9 cellular contexts compared by ENCODE assay signal in genomic region chr15:52529940-52530339, GRCh38. TPM values are rescaled to one million over a fixed set of nuclear protein-coding genes. Genes with fewer than 3 reads are reported as not detected.
A peak's percentile ranks its signal among the peaks of the same experiment; 100 is the strongest.
DNase-seq lines count a peak whose midpoint lies in the region; ATAC-seq, FAIRE-seq and TF ChIP-seq lines count a peak whose summit lies in the region.
"Had no signal": no experiment of that assay in that cellular context is flagged by ENCODE, and none has a peak within 500 bp of the region (broad histone marks: within the 10 kb centered on the region; RNA-seq: fewer than 3 reads in every experiment).

No MANE protein-coding gene starts in this region.

- CTCF ChIA-PET in activated naive CD4-positive, alpha-beta T cell treated with anti-CD3 and anti-CD28 coated beads for 36 hours (lab: Charles Lee) = no interaction called here

- 41% methylated on average over 11 of the region's 11 CpGs for WGBS in thymus

- H3K27me3 ChIP-seq in astrocyte (ENCODE audit: insufficient read depth, low read length) = peaks cover 14% of the 10 kb centered on the region
- H3K27me3 ChIP-seq in lower lobe of right lung (ENCODE audit: low read depth) = peaks cover 10% of the 10 kb centered on the region
- no peaks in the 10 kb centered on the region for H3K27me3 ChIP-seq in thymus (ENCODE audit: control insufficient read depth, insufficient read depth)

- H3K9ac ChIP-seq in astrocyte (ENCODE audit: low read length) = no peak overlapping the region

- peak overlapping the region; percentile 47 for H3K27ac Mint-ChIP-seq in activated naive CD4-positive, alpha-beta T cell treated with anti-CD3 and anti-CD28 coated beads for 36 hours
- peak overlapping the region in 1 of 2 donors; percentile 65 for H3K27ac Mint-ChIP-seq in activated naive CD4-positive, alpha-beta T cell treated with anti-CD3 and anti-CD28 coated beads, Interleukin-2, amount 50 U/mL, for 72 hours
- no peak overlapping the region for H3K27ac Mint-ChIP-seq in astrocyte (ENCODE audit: unreplicated experiment)

- TF ChIP-seq CTCF in astrocyte (IDR thresholded peaks at IDR 0.05; ENCODE audit: insufficient read depth, low read depth, low read length) (no peak), lower lobe of right lung (IDR thresholded peaks at IDR 0.05) (no peak)

- no peaks in the 10 kb centered on the region for H3K36me3 Mint-ChIP-seq in activated naive CD4-positive, alpha-beta T cell treated with anti-CD3 and anti-CD28 coated beads for 36 hours (ENCODE audit: low read depth)
- H3K36me3 Mint-ChIP-seq in activated naive CD4-positive, alpha-beta T cell treated with anti-CD3 and anti-CD28 coated beads, Interleukin-2, amount 50 U/mL, for 72 hours = peaks cover 0 to 4% of the 10 kb centered on the region in 2 donors
- H3K36me3 Mint-ChIP-seq in astrocyte (ENCODE audit: low read depth, unreplicated experiment) = no peaks in the 10 kb centered on the region

- peaks cover 33% of the 10 kb centered on the region for H3K79me2 ChIP-seq in astrocyte (ENCODE audit: insufficient read depth, low read length)

- H3K36me3 ChIP-seq in astrocyte (ENCODE audit: insufficient read depth, low read length) (no peaks in the 10 kb centered on the region), lower lobe of right lung (no peaks in the 10 kb centered on the region), thymus (ENCODE audit: control insufficient read depth, insufficient read depth) (no peaks in the 10 kb centered on the region)
- H3K36me3 ChIP-seq: pancreas had no signal

- no peaks in the 10 kb centered on the region for H3K27me3 Mint-ChIP-seq in activated naive CD4-positive, alpha-beta T cell treated with anti-CD3 and anti-CD28 coated beads for 36 hours (ENCODE audit: low read depth)
- peaks cover 34% of the 10 kb centered on the region for H3K27me3 Mint-ChIP-seq in astrocyte (ENCODE audit: low read depth, unreplicated experiment)

- H3K9me3 ChIP-seq in astrocyte (ENCODE audit: insufficient read depth, low read depth, low read length) = no peaks in the 10 kb centered on the region
- no peaks in the 10 kb centered on the region for H3K9me3 ChIP-seq in lower lobe of right lung
- no peaks in the 10 kb centered on the region for H3K9me3 ChIP-seq in thymus (ENCODE audit: control insufficient read depth)
- H3K9me3 ChIP-seq: pancreas had no signal

- peaks cover 13% of the 10 kb centered on the region for H3K4me1 Mint-ChIP-seq in activated naive CD4-positive, alpha-beta T cell treated with anti-CD3 and anti-CD28 coated beads for 36 hours (ENCODE audit: low read depth)
- H3K4me1 Mint-ChIP-seq in astrocyte (ENCODE audit: low read depth, unreplicated experiment) = no peaks in the 10 kb centered on the region

- H3K9me3 Mint-ChIP-seq in activated naive CD4-positive, alpha-beta T cell treated with anti-CD3 and anti-CD28 coated beads for 36 hours = no peaks in the 10 kb centered on the region
- H3K9me3 Mint-ChIP-seq in activated naive CD4-positive, alpha-beta T cell treated with anti-CD3 and anti-CD28 coated beads, Interleukin-2, amount 50 U/mL, for 72 hours = no peaks in the 10 kb centered on the region
- H3K9me3 Mint-ChIP-seq in astrocyte (ENCODE audit: unreplicated experiment) = peaks cover 1% of the 10 kb centered on the region

- intact Hi-C loops in activated naive CD4-positive, alpha-beta T cell treated with anti-CD3 and anti-CD28 coated beads for 36 hours (cut with micrococcal nuclease) = loop anchor here (1.0 to 2.0 kb wide), 7 partner anchors 29 to 274 kb away; no protein-coding TSS in a partner anchor
- intact Hi-C loops in lower lobe of right lung (cut with DNase I) = no loop called here

- peak overlapping the region; percentile 96 for H3K4me2 ChIP-seq in astrocyte (ENCODE audit: low read length)

- peak overlapping the region; percentile 95 for H2AFZ ChIP-seq in astrocyte (ENCODE audit: low read depth, low read length)

- ATAC-seq in activated naive CD4-positive, alpha-beta T cell treated with anti-CD3 and anti-CD28 coated beads, Interleukin-2, amount 50 U/mL, for 72 hours = no peak
- no peak for ATAC-seq in lower lobe of right lung

- peaks cover 27% of the 10 kb centered on the region for H4K20me1 ChIP-seq in astrocyte (ENCODE audit: insufficient read depth, low read length)

- H3K27ac ChIP-seq in astrocyte (ENCODE audit: low read depth, low read length) (no peak overlapping the region), lower lobe of right lung (no peak overlapping the region), thymus (ENCODE audit: low read depth) (no peak overlapping the region)

- peak overlapping the region; percentile 74 for H3K4me3 Mint-ChIP-seq in activated naive CD4-positive, alpha-beta T cell treated with anti-CD3 and anti-CD28 coated beads for 36 hours
- peak overlapping the region; percentile 74 for H3K4me3 Mint-ChIP-seq in astrocyte (ENCODE audit: unreplicated experiment)

- H3K4me1 ChIP-seq in astrocyte (ENCODE audit: insufficient read depth, low read length) (peaks cover 14% of the 10 kb centered on the region), lower lobe of right lung (peaks cover 23% of the 10 kb centered on the region), thymus (ENCODE audit: control insufficient read depth, insufficient read depth, low read length) (peaks cover 6% of the 10 kb centered on the region)

- peak overlapping the region; percentile 75 for H3K4me3 ChIP-seq in astrocyte (ENCODE audit: insufficient read depth, low read depth, low read length)
- peak overlapping the region; percentile 76 for H3K4me3 ChIP-seq in lower lobe of right lung
- peak overlapping the region; percentile 82 for H3K4me3 ChIP-seq in thymus (ENCODE audit: low read length)

- FAIRE-seq in astrocyte (lab: Jason Lieb, UNC) = no peak
- FAIRE-seq: pancreas had no signal

- no peak for DNase-seq in activated naive CD4-positive, alpha-beta T cell treated with anti-CD3 and anti-CD28 coated beads for 36 hours
- no peak for DNase-seq in activated naive CD4-positive, alpha-beta T cell treated with anti-CD3 and anti-CD28 coated beads, Interleukin-2, amount 50 U/mL, for 72 hours (ENCODE audit: low spot score in 2 of 2)
- DNase-seq in astrocyte (ENCODE audit: low read depth) (no peak), lower lobe of right lung (no peak), HUDEP-2 (lab: John Stamatoyannopoulos, UW; ENCODE audit: unreplicated experiment in 76 of 76) (no peak), inferior parietal cortex (ENCODE audit: extremely low spot score) (no peak), DMS 273 treated with DMSO at 0.1 percent for 48 hours (lab: John Stamatoyannopoulos, UW) (no peak)
- DNase-seq: pancreas had no signal

RNA-seq across cellular contexts. Expression of gene MYO5A, which starts 1.3 kb away (rescaled TPM):
- 10 to 100 TPM; 13.2 to 13.7 TPM for total RNA-seq in activated naive CD4-positive, alpha-beta T cell treated with anti-CD3 and anti-CD28 coated beads for 36 hours
- 10 to 100 TPM; 14.0 to 19.5 TPM for total RNA-seq in activated naive CD4-positive, alpha-beta T cell treated with anti-CD3 and anti-CD28 coated beads, Interleukin-2, amount 50 U/mL, for 72 hours
- total RNA-seq in astrocyte (47.6 and 47.7 TPM in 2 replicates), lower lobe of right lung (36.1 TPM)
- polyA plus RNA-seq in thymus = 8.7 TPM

RNA-seq across cellular contexts. Expression of gene ARPP19, which starts 38.9 kb away (rescaled TPM):
- total RNA-seq in activated naive CD4-positive, alpha-beta T cell treated with anti-CD3 and anti-CD28 coated beads for 36 hours = 100 to 1,000 TPM; 130 to 144 TPM
- total RNA-seq in activated naive CD4-positive, alpha-beta T cell treated with anti-CD3 and anti-CD28 coated beads, Interleukin-2, amount 50 U/mL, for 72 hours = 100 to 1,000 TPM; 103 to 118 TPM
- total RNA-seq in astrocyte = 182 and 198 TPM in 2 replicates
- total RNA-seq in lower lobe of right lung = 150 TPM
- polyA plus RNA-seq in thymus = 48.3 TPM
